In the genomic region with DNA sequence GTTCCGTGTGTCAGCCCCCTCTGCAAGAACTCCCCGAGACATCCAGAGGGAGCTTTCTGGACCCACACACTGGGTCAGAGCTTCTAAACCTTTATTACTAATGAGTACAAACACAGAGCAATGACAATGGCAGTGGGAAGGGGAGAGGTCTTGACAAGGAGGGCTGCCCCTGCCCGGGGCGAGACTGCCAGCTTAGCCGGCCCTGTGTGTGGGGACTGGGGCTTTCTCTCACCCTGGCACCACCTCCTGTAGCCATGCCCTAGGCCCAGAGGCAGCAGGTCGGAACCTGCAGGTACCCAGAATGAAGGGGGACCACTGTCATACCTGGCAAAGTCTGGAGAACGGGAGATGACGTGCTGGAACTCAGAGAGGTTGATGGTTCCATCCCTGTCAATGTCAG, we compare ENCODE assay signal across 11 cellular contexts. TPM values are rescaled to one million over a fixed set of nuclear protein-coding genes. Genes with fewer than 3 reads are reported as not detected.
DNase-seq lines count a peak whose midpoint lies in the region; ATAC-seq and TF ChIP-seq lines count a peak whose summit lies in the region.
"Had no signal": no experiment of that assay in that cellular context is flagged by ENCODE, and none has a peak within 500 bp of the region (broad histone marks: within the 10 kb centered on the region; RNA-seq: fewer than 3 reads in every experiment).

No MANE protein-coding gene starts in this region.

- intact Hi-C loops in upper lobe of right lung (cut with DNase I) = no loop called here

- peaks cover 3 to 17% of the 10 kb centered on the region in 2 donors for H3K4me1 ChIP-seq in lung (ENCODE audit: control insufficient read depth in 2 of 2, insufficient read depth in 2 of 2, low read length in 2 of 2)
- H3K4me1 ChIP-seq in tibial nerve = peaks cover 0 to 41% (median 27%) of the 10 kb centered on the region in 4 donors
- H3K4me1 ChIP-seq in foreskin keratinocyte = no peaks in the 10 kb centered on the region
- peaks cover 31% of the 10 kb centered on the region for H3K4me1 ChIP-seq in upper lobe of right lung

- H3K27me3 ChIP-seq in lung (ENCODE audit: control insufficient read depth, insufficient read depth) (no peaks in the 10 kb centered on the region), tibial nerve (no peaks in the 10 kb centered on the region), foreskin keratinocyte (no peaks in the 10 kb centered on the region), upper lobe of right lung (no peaks in the 10 kb centered on the region)

- 89 to 93% methylated on average over 8 of the region's 8 CpGs for WGBS in lung, 2 donors
- WGBS in tibial nerve, 2 donors = 72 to 73% methylated on average over 8 of the region's 8 CpGs

- ATAC-seq in lung (ENCODE audit: insufficient read depth, low FRiP score) = no peak
- no peak for ATAC-seq in foreskin keratinocyte
- ATAC-seq in upper lobe of right lung = no peak

- H3K27me3 Mint-ChIP-seq in activated naive CD4-positive, alpha-beta T cell treated with anti-CD3 and anti-CD28 coated beads, Interleukin-2, amount 50 U/mL, for 24 hours = no peaks in the 10 kb centered on the region
- no peaks in the 10 kb centered on the region for H3K27me3 Mint-ChIP-seq in activated naive CD8-positive, alpha-beta T cell

- H3K27ac ChIP-seq in lung (ENCODE audit: low read depth in 1 of 2, low read length in 1 of 2) = peak overlapping the region; percentile 50 to 54
- H3K27ac ChIP-seq in tibial nerve = peak overlapping the region in 3 of 4 donors; percentile 54 to 96 (median 75)
- no peak overlapping the region for H3K27ac ChIP-seq in foreskin keratinocyte
- no peak overlapping the region for H3K27ac ChIP-seq in upper lobe of right lung

- TF ChIP-seq CTCF in lung (IDR thresholded peaks at IDR 0.05; ENCODE audit: control extremely low read depth, extremely low read depth) = no peak
- no peak for TF ChIP-seq CTCF in tibial nerve (IDR thresholded peaks at IDR 0.05)
- no peak for TF ChIP-seq CTCF in foreskin keratinocyte (conservative IDR thresholded peaks at IDR 0.05)
- no peak for TF ChIP-seq CTCF in upper lobe of right lung (IDR thresholded peaks at IDR 0.05)

- no peak for TF ChIP-seq EP300 in tibial nerve (IDR thresholded peaks at IDR 0.05)

- H3K4me1 Mint-ChIP-seq in activated naive CD4-positive, alpha-beta T cell treated with anti-CD3 and anti-CD28 coated beads, Interleukin-2, amount 50 U/mL, for 24 hours = peaks cover 52% of the 10 kb centered on the region
- peaks cover 47% of the 10 kb centered on the region for H3K4me1 Mint-ChIP-seq in activated naive CD8-positive, alpha-beta T cell (ENCODE audit: low read depth)

- no peak for TF ChIP-seq POLR2A in tibial nerve (IDR thresholded peaks at IDR 0.05)

- H3K36me3 Mint-ChIP-seq in activated naive CD4-positive, alpha-beta T cell treated with anti-CD3 and anti-CD28 coated beads, Interleukin-2, amount 50 U/mL, for 24 hours = peaks cover 16% of the 10 kb centered on the region
- peaks cover 11% of the 10 kb centered on the region for H3K36me3 Mint-ChIP-seq in activated naive CD8-positive, alpha-beta T cell

- H3K4me3 Mint-ChIP-seq in activated naive CD4-positive, alpha-beta T cell treated with anti-CD3 and anti-CD28 coated beads, Interleukin-2, amount 50 U/mL, for 24 hours = peak overlapping the region; percentile 99
- peak overlapping the region; percentile 99 for H3K4me3 Mint-ChIP-seq in activated naive CD8-positive, alpha-beta T cell

- DNase-seq in activated naive CD4-positive, alpha-beta T cell treated with anti-CD3 and anti-CD28 coated beads, Interleukin-2, amount 50 U/mL, for 16 hours = no peak
- DNase-seq in lung (ENCODE audit: low spot score) (no peak), tibial nerve (ENCODE audit: low spot score in 2 of 2) (no peak), foreskin keratinocyte (no peak), upper lobe of right lung (no peak), COR-L47 (lab: John Stamatoyannopoulos, UW) (no peak)
- DNase-seq: glutamatergic neuron, NCI-H2029 had no signal

- no peak overlapping the region for H3K4me3 ChIP-seq in lung
- H3K4me3 ChIP-seq in tibial nerve = no peak overlapping the region
- no peak overlapping the region for H3K4me3 ChIP-seq in upper lobe of right lung

- H3K9me3 Mint-ChIP-seq in activated naive CD4-positive, alpha-beta T cell treated with anti-CD3 and anti-CD28 coated beads, Interleukin-2, amount 50 U/mL, for 24 hours = no peaks in the 10 kb centered on the region
- H3K9me3 Mint-ChIP-seq in activated naive CD8-positive, alpha-beta T cell (ENCODE audit: low read depth) = no peaks in the 10 kb centered on the region

- H3K27ac Mint-ChIP-seq in activated naive CD4-positive, alpha-beta T cell treated with anti-CD3 and anti-CD28 coated beads, Interleukin-2, amount 50 U/mL, for 24 hours = peak overlapping the region; percentile 96
- H3K27ac Mint-ChIP-seq in activated naive CD8-positive, alpha-beta T cell = peak overlapping the region; percentile 95

- H3K36me3 ChIP-seq in lung (ENCODE audit: control insufficient read depth in 2 of 2, insufficient read depth in 2 of 2, low read length in 2 of 2) (peaks cover 7 to 35% of the 10 kb centered on the region in 2 donors), tibial nerve (peaks cover 0 to 61% (median 11%) of the 10 kb centered on the region in 3 donors), upper lobe of right lung (peaks cover 54% of the 10 kb centered on the region)

- H3K9me3 ChIP-seq in lung (ENCODE audit: control insufficient read depth in 2 of 2, insufficient read depth in 1 of 2, low read length in 1 of 2) (no peaks in the 10 kb centered on the region), tibial nerve (no peaks in the 10 kb centered on the region), upper lobe of right lung (no peaks in the 10 kb centered on the region)

RNA-seq across cellular contexts. Expression of a gene that starts 3.1 kb away (rescaled TPM):
- 100 to 1,000 TPM in 1 of 2 donors, 10 to 100 TPM in 1; 38.2 to 116 TPM for total RNA-seq in lung
- 100 to 1,000 TPM; 142 to 189 TPM for polyA plus RNA-seq in lung
- total RNA-seq in tibial nerve = 10 to 100 TPM; 27.5 to 48.1 (median 37.8) TPM
- total RNA-seq in foreskin keratinocyte = 59.7 and 61.2 TPM in 2 replicates
- polyA plus RNA-seq in foreskin keratinocyte = 124 and 151 TPM in 2 replicates
- 62.8 TPM for total RNA-seq in upper lobe of right lung

RNA-seq across cellular contexts. Expression of a gene that starts 3.4 kb away (rescaled TPM):
- total RNA-seq in lung (10 to 100 TPM in 1 of 2 donors, 1 to 10 TPM in 1; 6.0 to 11.0 TPM), tibial nerve (1 to 10 TPM; 1.4 to 6.9 (median 4.9) TPM), foreskin keratinocyte (1.3 and 2.6 TPM in 2 replicates), upper lobe of right lung (11.2 TPM)
- polyA plus RNA-seq in lung (1 to 10 TPM; 3.4 to 4.4 TPM), foreskin keratinocyte (0.60 and 1.1 TPM in 2 replicates)

RNA-seq across cellular contexts. Expression of a gene that starts 18.7 kb away (rescaled TPM):
- total RNA-seq in lung (1 to 10 TPM in 1 of 2 donors, under 1 TPM in 1; 0.34 to 1.4 TPM), tibial nerve (under 1 TPM in 1 of 4 donors, not detected in 3; 0.60 TPM), foreskin keratinocyte (0.07 TPM in 1 of 2 replicates, not detected in the other), upper lobe of right lung (not detected)
- polyA plus RNA-seq in lung (under 1 TPM; 0.11 to 0.12 TPM), foreskin keratinocyte (not detected in 2 replicates)
- total RNA-seq: chondrocyte had no signal

RNA-seq across cellular contexts. Expression of a gene that starts 29.5 kb away (rescaled TPM):
- 10 to 100 TPM; 59.1 to 87.5 TPM for total RNA-seq in lung
- polyA plus RNA-seq in lung = 10 to 100 TPM; 24.0 to 80.4 TPM
- total RNA-seq in tibial nerve = 100 to 1,000 TPM in 1 of 4 donors, 10 to 100 TPM in 3; 43.1 to 104 (median 59.0) TPM
- 49.0 and 72.5 TPM in 2 replicates for total RNA-seq in foreskin keratinocyte
- polyA plus RNA-seq in foreskin keratinocyte = 40.7 and 63.4 TPM in 2 replicates
- 48.7 TPM for total RNA-seq in upper lobe of right lung

RNA-seq across cellular contexts. Expression of a gene that starts 34.9 kb away (rescaled TPM):
- 10 to 100 TPM; 85.2 to 89.2 TPM for total RNA-seq in lung
- polyA plus RNA-seq in lung = 10 to 100 TPM; 55.2 to 57.3 TPM
- total RNA-seq in tibial nerve = 10 to 100 TPM; 70.1 to 90.0 (median 74.6) TPM
- total RNA-seq in foreskin keratinocyte = 48.6 and 52.0 TPM in 2 replicates
- polyA plus RNA-seq in foreskin keratinocyte = 45.4 and 51.5 TPM in 2 replicates
- 75.0 TPM for total RNA-seq in upper lobe of right lung

Comparison
In these comparisons a context has a peak if more than half of its experiments do, and no peak if none do; other contexts are left out.
1. H3K27ac ChIP-seq: peak in lung (2 of 2) and tibial nerve (3 of 4); none in foreskin keratinocyte (single experiment) and upper lobe of right lung (single experiment).